In the genomic region with DNA sequence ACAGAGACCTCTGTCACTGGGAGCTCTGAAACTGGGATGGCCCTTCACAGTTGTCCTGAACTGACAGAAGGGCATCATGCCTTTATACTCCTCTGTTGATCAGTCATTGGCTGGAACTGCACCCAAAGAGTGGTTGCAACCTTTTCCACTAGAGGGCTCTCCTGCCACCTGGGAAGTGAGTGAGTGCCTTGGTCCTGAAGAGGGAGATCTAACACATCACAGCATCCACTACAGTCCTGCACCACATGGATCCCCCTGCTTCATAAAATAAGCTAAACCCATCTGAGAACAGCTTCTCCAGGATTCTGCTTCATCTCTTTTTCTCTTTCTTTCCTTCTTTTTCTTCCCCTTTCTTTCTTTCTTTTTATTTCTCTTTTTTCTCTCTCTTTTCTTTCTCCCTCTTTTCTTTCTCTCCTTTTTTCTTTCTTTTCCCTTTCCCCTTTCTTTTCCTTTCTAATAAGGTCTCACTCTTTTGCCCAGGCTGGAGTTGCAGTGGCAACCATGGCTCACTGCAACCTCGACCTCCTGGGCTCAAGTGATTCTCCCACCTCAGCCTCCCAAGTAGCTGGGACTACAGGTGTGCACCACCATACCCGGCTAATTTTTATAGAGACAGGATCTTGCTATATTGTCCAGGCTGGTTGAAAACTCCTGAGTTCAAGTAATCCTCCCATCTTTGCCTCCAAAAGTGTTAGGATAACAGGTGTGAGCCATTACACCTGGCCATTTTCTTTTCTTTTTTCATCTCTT, we compare ENCODE assay signal across 8 cellular contexts.
DNase-seq lines count a peak whose midpoint lies in the region; ATAC-seq and FAIRE-seq lines count a peak whose summit lies in the region.

No MANE protein-coding gene starts in this region.

- ATAC-seq in HG02759 (IDR thresholded peaks at IDR 0.05; ENCODE audit: unreplicated experiment), result peak; percentile 96

- peak; percentile 16 for DNase-seq in NCI-H1436 (lab: John Stamatoyannopoulos, UW)
- DNase-seq in NCI-H1436 treated with DMSO at 0.1 percent for 48 hours (lab: John Stamatoyannopoulos, UW), result no peak
- DNase-seq in NCI-H2029 treated with DMSO at 0.1 percent for 48 hours (lab: John Stamatoyannopoulos, UW), result peak; percentile 72
- DNase-seq in brain pericyte (ENCODE audit: low read depth, low spot score), result peak; percentile 24
- DNase-seq in kidney tubule cell (ENCODE audit: low spot score), result peak; percentile 79
- DNase-seq in stimulated activated CD8-positive, alpha-beta memory T cell treated with anti-CD3 and anti-CD28 coated beads, Interleukin-12 subunit alpha, Interleukin-12 subunit beta, amount 100 ng/mL, for 4 hours (ENCODE audit: low read depth), result peak; percentile 4

- peak; percentile 9 for FAIRE-seq in TTC549 (lab: Jason Lieb, UNC)
